In the genomic region with DNA sequence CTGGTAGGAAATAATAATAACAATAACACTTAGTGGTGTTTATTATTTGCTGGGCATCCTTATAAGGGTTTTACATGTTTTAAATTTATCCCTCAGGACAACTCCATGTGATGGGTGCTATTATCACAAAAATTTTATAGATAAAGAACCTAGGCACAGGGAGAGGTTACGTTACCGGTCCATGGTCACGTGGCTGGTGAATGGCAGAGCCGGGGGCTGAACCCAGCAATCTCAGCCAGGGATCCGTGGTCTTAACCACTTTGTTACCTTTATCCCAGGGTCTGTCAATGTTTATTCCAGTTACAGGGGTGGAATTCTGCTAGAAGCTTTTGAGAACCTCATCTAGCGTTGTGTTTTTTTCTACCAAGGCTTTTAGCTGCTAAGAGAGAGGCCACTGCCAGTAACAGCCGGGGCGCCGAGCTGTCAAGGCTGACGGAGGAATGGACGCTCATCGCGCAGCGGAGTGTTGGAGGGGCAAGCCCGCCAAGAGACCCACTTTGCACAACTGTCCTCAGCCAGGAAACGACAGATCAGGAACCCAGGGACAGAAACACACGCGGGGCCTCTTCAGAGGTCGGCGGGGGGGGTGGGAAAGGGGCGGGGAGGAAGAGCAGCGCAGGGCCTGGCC, we compare ENCODE assay signal across 8 cellular contexts. TPM values are rescaled to one million over a fixed set of nuclear protein-coding genes. Genes with fewer than 3 reads are reported as not detected.
DNase-seq lines count a peak whose midpoint lies in the region; ATAC-seq, FAIRE-seq and TF ChIP-seq lines count a peak whose summit lies in the region.

No MANE protein-coding gene starts in this region.

- H2AFZ ChIP-seq in astrocyte (ENCODE audit: low read depth, low read length), result peak overlapping the region; percentile 81

- TF ChIP-seq CTCF in astrocyte (IDR thresholded peaks at IDR 0.05; ENCODE audit: insufficient read depth, low read depth, low read length), result no peak

- no peaks in the 10 kb centered on the region for H3K27me3 ChIP-seq in astrocyte (ENCODE audit: insufficient read depth, low read length)

- H4K20me1 ChIP-seq in astrocyte (ENCODE audit: insufficient read depth, low read length), result no peaks in the 10 kb centered on the region

- H3K27ac Mint-ChIP-seq in astrocyte (ENCODE audit: unreplicated experiment), result peak overlapping the region; percentile 98
- H3K27ac Mint-ChIP-seq in immature natural killer cell, result peak overlapping the region; percentile 96 to 99 (median 98)

- peaks cover 7% of the 10 kb centered on the region for H3K79me2 ChIP-seq in astrocyte (ENCODE audit: insufficient read depth, low read length)

- ATAC-seq in GM18520 (IDR thresholded peaks at IDR 0.05; ENCODE audit: unreplicated experiment), result peak; percentile 2

- H3K9ac ChIP-seq in astrocyte (ENCODE audit: low read length), result peak overlapping the region; percentile 88

- H3K4me1 Mint-ChIP-seq in astrocyte (ENCODE audit: low read depth, unreplicated experiment) (peaks cover 11% of the 10 kb centered on the region), immature natural killer cell (peaks cover 52 to 66% of the 10 kb centered on the region in 2 donors)

- H3K9me3 ChIP-seq in astrocyte (ENCODE audit: insufficient read depth, low read depth, low read length), result no peaks in the 10 kb centered on the region

- H3K4me2 ChIP-seq in astrocyte (ENCODE audit: low read length), result peak overlapping the region; percentile 89

- H3K4me3 Mint-ChIP-seq in astrocyte (ENCODE audit: unreplicated experiment), result peak overlapping the region; percentile 98
- H3K4me3 Mint-ChIP-seq in immature natural killer cell, result peak overlapping the region; percentile 96 to 100 (median 99)

- H3K4me1 ChIP-seq in astrocyte (ENCODE audit: insufficient read depth, low read length), result peaks cover 25% of the 10 kb centered on the region

- H3K27ac ChIP-seq in astrocyte (ENCODE audit: low read depth, low read length) (peak overlapping the region; percentile 90), skin epidermis (peak overlapping the region; percentile 38 to 98 (median 94))

- no peak for FAIRE-seq in astrocyte (lab: Jason Lieb, UNC)

- peaks cover 2% of the 10 kb centered on the region for H3K36me3 Mint-ChIP-seq in astrocyte (ENCODE audit: low read depth, unreplicated experiment)
- H3K36me3 Mint-ChIP-seq in immature natural killer cell, result peaks cover 3 to 15% (median 3%) of the 10 kb centered on the region in 3 donors

- H3K4me3 ChIP-seq in astrocyte (ENCODE audit: insufficient read depth, low read depth, low read length) (peak overlapping the region; percentile 80), skin epidermis (peak overlapping the region; percentile 44 to 67 (median 62))

- DNase-seq in AG20443 (ENCODE audit: low spot score) (peak; percentile 53), NCI-H2171 treated with DMSO at 0.1 percent for 48 hours (lab: John Stamatoyannopoulos, UW) (peak; percentile 72), astrocyte (ENCODE audit: low read depth) (no peak), immature natural killer cell (no peak), NAMALWA (ENCODE audit: low spot score) (no peak), NK-92 (lab: John Stamatoyannopoulos, UW; ENCODE audit: unreplicated experiment) (no peak)

- H3K9me3 Mint-ChIP-seq in astrocyte (ENCODE audit: unreplicated experiment), result peaks cover 4% of the 10 kb centered on the region
- peaks cover 0 to 10% (median 0%) of the 10 kb centered on the region in 6 donors for H3K9me3 Mint-ChIP-seq in immature natural killer cell

- H3K36me3 ChIP-seq in astrocyte (ENCODE audit: insufficient read depth, low read length), result no peaks in the 10 kb centered on the region

- H3K27me3 Mint-ChIP-seq in astrocyte (ENCODE audit: low read depth, unreplicated experiment) (no peaks in the 10 kb centered on the region), immature natural killer cell (ENCODE audit: low read depth in 3 of 3) (peaks cover 13 to 16% (median 15%) of the 10 kb centered on the region in 3 donors)

RNA-seq across cellular contexts. Expression of gene AMN1, which starts 0.4 kb away (rescaled TPM):
- total RNA-seq in astrocyte, result 3.6 and 3.9 TPM in 2 replicates
- polyA plus RNA-seq in immature natural killer cell, result 10 to 100 TPM in 1 of 3 donors, 1 to 10 TPM in 2; 5.5 to 20.5 (median 9.9) TPM

Comparison
In these comparisons a context has a peak if more than half of its experiments do, and no peak if none do; other contexts are left out.
1. DNase-seq: peak in AG20443 (single experiment) and NCI-H2171 treated with DMSO at 0.1 percent for 48 hours (single experiment); none in astrocyte (single experiment), immature natural killer cell (0 of 3), NAMALWA (single experiment) and NK-92 (single experiment).